ENCODE assay signal across 11 cellular contexts in the genomic region with DNA sequence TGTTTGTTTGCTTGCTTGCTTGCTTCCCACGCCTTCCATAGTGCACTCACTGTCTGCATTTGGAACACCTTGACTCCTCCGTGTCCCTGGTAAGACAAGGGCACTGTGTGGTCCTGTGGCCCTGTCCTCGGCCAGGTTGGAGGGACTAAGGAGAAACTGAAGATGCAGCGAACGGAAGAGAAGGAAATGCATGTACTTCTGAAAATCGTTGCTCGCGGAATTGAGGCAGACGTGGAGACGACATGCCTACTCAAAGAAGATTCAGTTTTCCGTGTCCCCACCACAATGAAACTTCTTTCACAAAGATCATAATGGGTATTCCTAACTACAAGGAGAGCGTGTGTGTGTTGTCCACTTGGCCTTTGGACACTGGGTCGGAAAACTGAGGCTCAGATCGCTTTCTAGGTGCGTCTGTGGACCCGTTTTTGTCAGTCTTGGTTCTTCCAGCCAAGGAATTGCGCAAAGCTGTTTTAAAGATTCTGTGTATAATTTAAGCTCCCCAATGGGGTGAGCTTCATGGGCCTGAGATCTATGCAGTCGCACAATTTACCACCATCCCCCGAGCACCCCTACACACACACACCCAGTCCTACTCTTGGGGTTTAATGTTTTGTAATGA.
A peak's percentile ranks its signal among the peaks of the same experiment; 100 is the strongest.
DNase-seq lines count a peak whose midpoint lies in the region; ATAC-seq, FAIRE-seq and TF ChIP-seq lines count a peak whose summit lies in the region.
"Had no signal": no experiment of that assay in that cellular context is flagged by ENCODE, and none has a peak within 500 bp of the region (broad histone marks: within the 10 kb centered on the region; RNA-seq: fewer than 3 reads in every experiment).

No MANE protein-coding gene starts in this region.

- 5 to 6% methylated on average over 8 to 14 of the region's 19 CpGs for WGBS in mesodermal cell (ENCODE audit: insufficient coverage in 2 of 2), 2 experiments

- H3K9me3 ChIP-seq in HCT116 (ENCODE audit: control insufficient read depth in 1 of 2, insufficient read depth in 1 of 2, low read depth in 1 of 2, low read length in 2 of 2) (no peaks in the 10 kb centered on the region), mesodermal cell (ENCODE audit: control insufficient read depth, low read length) (no peaks in the 10 kb centered on the region)
- H3K9me3 ChIP-seq: heart left ventricle had no signal

- H3K27me3 ChIP-seq in HCT116 (ENCODE audit: insufficient read depth, low read length) (no peaks in the 10 kb centered on the region), dorsolateral prefrontal cortex (peaks cover 0 to 99% (median 82%) of the 10 kb centered on the region in 45 donors)

- RAD21 ChIA-PET in HCT116 (lab: Charles Lee; ENCODE audit: low non-redundant PET in 1 of 2, low total read pairs in 2 of 2, uncharacterized antibody in 2 of 2, unreplicated experiment in 2 of 2), result no interaction called here

- peak; percentile 63 for FAIRE-seq in GM12892 (lab: Jason Lieb, UNC)
- FAIRE-seq: urothelium cell line had no signal

- intact Hi-C loops in HCT116 (cut with micrococcal nuclease), result loop anchor here (5.0 kb wide), 3 partner anchors 46 to 431 kb away; no protein-coding TSS in a partner anchor
- intact Hi-C loops in dorsolateral prefrontal cortex (cut with DNase I), result no loop called here

- CTCF ChIA-PET in HCT116 (lab: Charles Lee), result no interaction called here

- no TSS peak for BruUV-seq in HCT116 (replicated peaks; lab: Mats Ljungman, UMichigan)

- H3K79me2 ChIP-seq in HCT116 (ENCODE audit: insufficient read depth, low read length), result no peaks in the 10 kb centered on the region

- H3K4me2 ChIP-seq in HCT116 (ENCODE audit: low read length), result peak overlapping the region; percentile 4

- in situ Hi-C loops in ACHN (cut with HindIII; ENCODE audit: low pct_ligation_motif_present, low pct_unique_long_range_greater_than_20kb, low sequenced_read_pairs), result no loop called here

- peaks cover 7 to 30% of the 10 kb centered on the region in 2 experiments for H3K4me1 ChIP-seq in HCT116 (ENCODE audit: control insufficient read depth in 1 of 2, insufficient read depth in 2 of 2, low read length in 2 of 2)
- no peaks in the 10 kb centered on the region for H3K4me1 ChIP-seq in mesodermal cell (ENCODE audit: control insufficient read depth, insufficient read depth, low read length, poor library complexity, severe bottlenecking)
- H3K4me1 ChIP-seq: heart left ventricle had no signal

- H3K36me3 ChIP-seq in HCT116 (ENCODE audit: control insufficient read depth in 1 of 2, insufficient read depth in 2 of 2, low read length in 2 of 2) (no peaks in the 10 kb centered on the region), mesodermal cell (ENCODE audit: control insufficient read depth, insufficient read depth, low read length) (no peaks in the 10 kb centered on the region)
- H3K36me3 ChIP-seq: heart left ventricle had no signal

- DNase-seq in GM12892 (ENCODE audit: insufficient read length), result no peak
- DNase-seq in HCT116 (ENCODE audit: low read depth, low spot score), result no peak
- DNase-seq in ACHN, result no peak
- DNase-seq in HCEC 1CT, result no peak
- no peak for DNase-seq in stimulated activated CD4-positive, alpha-beta T cell treated with anti-CD3 and anti-CD28 coated beads, Interleukin-1b, Interleukin-23, amount 100 ng/mL, for 48 hours
- no peak for DNase-seq in dorsolateral prefrontal cortex
- DNase-seq: heart left ventricle had no signal

- TF ChIP-seq CTCF in HCT116 (IDR thresholded peaks at IDR 0.05 in 2 of 3, conservative IDR thresholded peaks at IDR 0.05 in 1 of 3; ENCODE audit: borderline replicate concordance in 1 of 3, insufficient read depth in 1 of 3, low read depth in 2 of 3, low read length in 2 of 3) (no peak), dorsolateral prefrontal cortex (IDR thresholded peaks at IDR 0.05 in 54 of 56, conservative IDR thresholded peaks at IDR 0.05 in 2 of 56; ENCODE audit: low read depth in 1 of 56, partially characterized antibody in 56 of 56) (no peak)

- H3K27ac ChIP-seq in HCT116 (ENCODE audit: low read depth, low read length) (no peak overlapping the region), mesodermal cell (ENCODE audit: low read depth, low read length, severe bottlenecking) (no peak overlapping the region), dorsolateral prefrontal cortex (no peak overlapping the region)
- H3K27ac ChIP-seq: heart left ventricle had no signal

- no peak for TF ChIP-seq RAD21 in HCT116 (IDR thresholded peaks at IDR 0.05; ENCODE audit: low read depth)

- ATAC-seq in HCT116 (no peak), SK-N-SH treated with all-trans-retinoic acid at 6 μM for 48 hours (peak; percentile 18)
- ATAC-seq: Right ventricle myocardium inferior had no signal

- no peak overlapping the region for H3K9ac ChIP-seq in HCT116 (ENCODE audit: low read length)

- no peaks in the 10 kb centered on the region for H3K9me2 ChIP-seq in HCT116 (ENCODE audit: insufficient read depth)

- POLR2A ChIA-PET in HCT116 (lab: Charles Lee), result no interaction called here

- no peak for TF ChIP-seq POLR2A in GM12892 (IDR thresholded peaks at IDR 0.05; ENCODE audit: low read depth, low read length)
- TF ChIP-seq POLR2A in HCT116 (IDR thresholded peaks at IDR 0.05; ENCODE audit: borderline replicate concordance, extremely low read depth, insufficient read depth, insufficient read length), result no peak

- H2AFZ ChIP-seq in HCT116 (ENCODE audit: low read depth, low read length, poor library complexity, severe bottlenecking), result peak overlapping the region; percentile 47

- no peaks in the 10 kb centered on the region for H4K20me1 ChIP-seq in HCT116 (ENCODE audit: insufficient read depth)

- H3K4me3 ChIP-seq in HCT116 (replicated peaks in 1 of 2; ENCODE audit: low read depth in 1 of 2, low read length in 2 of 2) (no peak overlapping the region), mesodermal cell (ENCODE audit: extremely low read depth, insufficient read depth, low read length, poor library complexity, severe bottlenecking) (peak overlapping the region; percentile 48), dorsolateral prefrontal cortex (peak overlapping the region in 27 of 59 donors; percentile 2 to 60 (median 25))

TF ChIP-seq in HCT116, 20 proteins besides CTCF, POLR2A, EP300 and RAD21:
- TF ChIP-seq TCF7L2 (IDR thresholded peaks at IDR 0.05; ENCODE audit: borderline replicate concordance, extremely low read depth, insufficient read depth, insufficient read length), result no peak
TF ChIP-seq in HCT116: peak in this region for 0.

TF ChIP-seq in SK-N-SH treated with all-trans-retinoic acid at 6 μM for 48 hours, 23 proteins besides CTCF, POLR2A, EP300 and RAD21:
- TF ChIP-seq, protein P1, sequence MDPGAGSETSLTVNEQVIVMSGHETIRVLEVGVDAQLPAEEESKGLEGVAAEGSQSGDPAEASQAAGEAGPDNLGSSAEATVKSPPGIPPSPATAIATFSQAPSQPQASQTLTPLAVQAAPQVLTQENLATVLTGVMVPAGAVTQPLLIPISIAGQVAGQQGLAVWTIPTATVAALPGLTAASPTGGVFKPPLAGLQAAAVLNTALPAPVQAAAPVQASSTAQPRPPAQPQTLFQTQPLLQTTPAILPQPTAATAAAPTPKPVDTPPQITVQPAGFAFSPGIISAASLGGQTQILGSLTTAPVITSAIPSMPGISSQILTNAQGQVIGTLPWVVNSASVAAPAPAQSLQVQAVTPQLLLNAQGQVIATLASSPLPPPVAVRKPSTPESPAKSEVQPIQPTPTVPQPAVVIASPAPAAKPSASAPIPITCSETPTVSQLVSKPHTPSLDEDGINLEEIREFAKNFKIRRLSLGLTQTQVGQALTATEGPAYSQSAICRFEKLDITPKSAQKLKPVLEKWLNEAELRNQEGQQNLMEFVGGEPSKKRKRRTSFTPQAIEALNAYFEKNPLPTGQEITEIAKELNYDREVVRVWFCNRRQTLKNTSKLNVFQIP (CRISPR knock-in tag; IDR thresholded peaks at IDR 0.05; ENCODE audit: borderline replicate concordance, low read depth), result no peak
